In genomic region chr9:112169368-112169767, GRCh38 we compare ENCODE assay signal across 21 cellular contexts. TPM values are rescaled to one million over a fixed set of nuclear protein-coding genes. Genes with fewer than 3 reads are reported as not detected.
DNase-seq lines count a peak whose midpoint lies in the region; ATAC-seq and TF ChIP-seq lines count a peak whose summit lies in the region.
"Had no signal": no experiment of that assay in that cellular context is flagged by ENCODE, and none has a peak within 500 bp of the region (broad histone marks: within the 10 kb centered on the region; RNA-seq: fewer than 3 reads in every experiment).

No MANE protein-coding gene starts in this region.

- H3K36me3 Mint-ChIP-seq in GM23338 (ENCODE audit: low read depth) (no peaks in the 10 kb centered on the region), immature natural killer cell (peaks cover 6 to 24% (median 20%) of the 10 kb centered on the region in 3 donors)

- H2BK12ac ChIP-seq in trophoblast cell (ENCODE audit: low read length) = peak overlapping the region; percentile 98

- DNase-seq in GM23338 (ENCODE audit: low spot score) (no peak), immature natural killer cell (no peak), trophoblast cell (peak; percentile 55 to 70), EL (no peak), OCI-LY7 (ENCODE audit: low spot score) (no peak), G401 (ENCODE audit: low spot score) (no peak)
- DNase-seq in stimulated activated naive CD4-positive, alpha-beta T cell treated with Interleukin-2 at 50 U/mL for 16 hours (lab: John Stamatoyannopoulos, UW) = no peak
- DNase-seq: ACHN; activated CD4-positive, alpha-beta T cell treated with anti-CD3 and anti-CD28 coated beads for 36 hours; activated naive CD4-positive, alpha-beta T cell treated with anti-CD3 and anti-CD28 coated beads, Interleukin-2, amount 50 U/mL, for 16 hours; activated T-cell treated with anti-CD3 and anti-CD28 coated beads, Interleukin-2, amount 50 U/mL, for 72 hours; dorsolateral prefrontal cortex; islet precursor cell; NCI-H146; NCI-H2171 treated with DMSO at 0.1 percent for 48 hours; NCI-H526 treated with DMSO at 0.1 percent for 48 hours; stimulated activated CD4-positive, alpha-beta T cell treated with anti-CD3 and anti-CD28 coated beads, Interleukin-12 subunit alpha, Interleukin-12 subunit beta, amount 100 ng/mL, for 4 hours had no signal

- H3K79me1 ChIP-seq in trophoblast cell (ENCODE audit: low read length) = peaks cover 25% of the 10 kb centered on the region

- H2AK5ac ChIP-seq in trophoblast cell (ENCODE audit: low read length) = no peak overlapping the region

- intact Hi-C loops in OCI-LY7 (cut with micrococcal nuclease; ENCODE audit: unreplicated experiment) = no loop called here

- no peak for TF ChIP-seq CTCF in GM23338 (conservative IDR thresholded peaks at IDR 0.05; ENCODE audit: low read depth in 2 of 2)
- TF ChIP-seq CTCF in VCaP (conservative IDR thresholded peaks at IDR 0.05) = no peak
- no peak for TF ChIP-seq CTCF in OCI-LY7 (conservative IDR thresholded peaks at IDR 0.05; ENCODE audit: low read length)

- H3K36me3 ChIP-seq in GM23338 (ENCODE audit: insufficient read depth) (no peaks in the 10 kb centered on the region), trophoblast cell (ENCODE audit: control insufficient read depth in 1 of 2, insufficient read depth in 2 of 2, low read length in 2 of 2) (no peaks in the 10 kb centered on the region), OCI-LY7 (ENCODE audit: insufficient read depth, low read length) (no peaks in the 10 kb centered on the region)
- H3K36me3 ChIP-seq: BLaER1, HAP-1 had no signal

- peak overlapping the region; percentile 69 for H3K18ac ChIP-seq in trophoblast cell (ENCODE audit: low read length)

- no peak overlapping the region for H3K4me2 ChIP-seq in GM23338
- no peak overlapping the region for H3K4me2 ChIP-seq in trophoblast cell (ENCODE audit: low read length)
- no peak overlapping the region for H3K4me2 ChIP-seq in OCI-LY7 (ENCODE audit: low read length)
- H3K4me2 ChIP-seq: BLaER1 had no signal

- H3K27ac ChIP-seq in GM23338 (ENCODE audit: low read depth) (no peak overlapping the region), VCaP (peak overlapping the region; percentile 50; the same call in 1 of the 2 replicates), trophoblast cell (ENCODE audit: low read depth, low read length) (no peak overlapping the region), OCI-LY7 (ENCODE audit: low read depth, low read length, poor library complexity, severe bottlenecking) (no peak overlapping the region)
- H3K27ac ChIP-seq: BLaER1, dorsolateral prefrontal cortex had no signal

- in situ Hi-C loops in G401 (cut with HindIII; ENCODE audit: low sequenced_read_pairs) = no loop called here

- H4K91ac ChIP-seq in trophoblast cell (ENCODE audit: low read depth, low read length) = peak overlapping the region; percentile 92

- no peak overlapping the region for H2BK120ac ChIP-seq in trophoblast cell (ENCODE audit: insufficient read depth, low read length, poor library complexity)

- H3K27me3 Mint-ChIP-seq in GM23338 (ENCODE audit: insufficient read depth, low read depth, poor library complexity) = peaks cover 12% of the 10 kb centered on the region
- peaks cover under 1 to 9% (median 6%) of the 10 kb centered on the region in 3 donors for H3K27me3 Mint-ChIP-seq in immature natural killer cell (ENCODE audit: low read depth in 3 of 3)
- H3K27me3 Mint-ChIP-seq: activated CD4-positive, alpha-beta T cell treated with anti-CD3 and anti-CD28 coated beads for 36 hours had no signal

- H4K8ac ChIP-seq in trophoblast cell (ENCODE audit: low read depth, low read length) = no peak overlapping the region

- H3K9me3 Mint-ChIP-seq in GM23338 (no peaks in the 10 kb centered on the region), immature natural killer cell (no peaks in the 10 kb centered on the region)
- H3K9me3 Mint-ChIP-seq: activated T-cell treated with anti-CD3 and anti-CD28 coated beads, Interleukin-2, amount 50 U/mL, for 72 hours had no signal

- H3K27me3 ChIP-seq in GM23338 (ENCODE audit: insufficient read depth) (peaks cover 13% of the 10 kb centered on the region), trophoblast cell (ENCODE audit: insufficient read depth, low read length) (no peaks in the 10 kb centered on the region)
- H3K27me3 ChIP-seq: BLaER1 had no signal

- H3K4ac ChIP-seq in trophoblast cell (ENCODE audit: low read depth, low read length) = peak overlapping the region; percentile 83

- no peak overlapping the region for H3K23ac ChIP-seq in trophoblast cell (ENCODE audit: low read length)

- H2BK5ac ChIP-seq in trophoblast cell (ENCODE audit: low read depth, low read length, poor library complexity) = peak overlapping the region; percentile 79

- no peak overlapping the region for H3K4me3 ChIP-seq in GM23338
- no peak overlapping the region for H3K4me3 ChIP-seq in trophoblast cell (ENCODE audit: low read depth, low read length)
- H3K4me3 ChIP-seq in OCI-LY7 (ENCODE audit: low read depth, low read length, poor library complexity, severe bottlenecking) = no peak overlapping the region
- H3K4me3 ChIP-seq: BLaER1, dorsolateral prefrontal cortex, HAP-1, lung had no signal

- no CpG with 5 or more reads among the region's 6 CpGs for WGBS in trophoblast cell (ENCODE audit: extremely low coverage, insufficient coverage, insufficient read length)

- H3K27ac Mint-ChIP-seq in GM23338 = peak overlapping the region; percentile 56; the same call in 1 of the 2 replicates
- H3K27ac Mint-ChIP-seq in immature natural killer cell = peak overlapping the region in 5 of 6 donors; percentile 48 to 87 (median 60)
- H3K27ac Mint-ChIP-seq: activated CD4-positive, alpha-beta T cell treated with anti-CD3 and anti-CD28 coated beads for 36 hours had no signal

- no peaks in the 10 kb centered on the region for H4K20me1 ChIP-seq in GM23338 (replicated peaks; ENCODE audit: insufficient read depth)
- no peaks in the 10 kb centered on the region for H4K20me1 ChIP-seq in OCI-LY7 (ENCODE audit: insufficient read depth, low read length)

- 0 out of 2 replicates have a peak, but pooled peaks cover 7% of the 10 kb centered on the region for H3K9me2 ChIP-seq in GM23338 (ENCODE audit: insufficient read depth)
- H3K9me2 ChIP-seq in OCI-LY7 (ENCODE audit: insufficient read depth, low read length) = no peaks in the 10 kb centered on the region

- H3K14ac ChIP-seq in trophoblast cell (ENCODE audit: low read length) = peak overlapping the region; percentile 51

- H3K4me3 Mint-ChIP-seq in GM23338 (no peak overlapping the region), immature natural killer cell (peak overlapping the region; percentile 15 to 57 (median 26))
- H3K4me3 Mint-ChIP-seq: activated CD4-positive, alpha-beta T cell treated with anti-CD3 and anti-CD28 coated beads for 36 hours; activated T-cell treated with anti-CD3 and anti-CD28 coated beads, Interleukin-2, amount 50 U/mL, for 72 hours had no signal

- no peak overlapping the region for H3K9ac ChIP-seq in trophoblast cell (ENCODE audit: low read length)
- H3K9ac ChIP-seq: BLaER1 had no signal

- 0 out of 2 replicates have a peak, but pooled peaks cover 5% of the 10 kb centered on the region for H3F3A ChIP-seq in GM23338 (replicated peaks; ENCODE audit: low read depth)

- H3K79me2 ChIP-seq in GM23338 (replicated peaks; ENCODE audit: insufficient read depth) (no peaks in the 10 kb centered on the region), trophoblast cell (ENCODE audit: control insufficient read depth, insufficient read depth, low read length, poor library complexity) (no peaks in the 10 kb centered on the region), OCI-LY7 (ENCODE audit: insufficient read depth, low read depth, low read length) (no peaks in the 10 kb centered on the region)

- no peak for ATAC-seq in GM23338
- ATAC-seq: activated CD4-positive, alpha-beta T cell treated with anti-CD3 and anti-CD28 coated beads for 36 hours; activated T-cell treated with anti-CD3 and anti-CD28 coated beads, Interleukin-2, amount 50 U/mL, for 72 hours had no signal

- POLR2A ChIA-PET in OCI-LY7 (lab: Charles Lee) = interaction anchor here (0.6 to 0.7 kb wide), 2 partner anchors 152 to 327 kb away, joined by 3 to 4 read pairs; no protein-coding TSS in a partner anchor

- H3K4me1 ChIP-seq in GM23338 (ENCODE audit: insufficient read depth) (peaks cover 9% of the 10 kb centered on the region), trophoblast cell (ENCODE audit: control insufficient read depth in 1 of 2, insufficient read depth in 2 of 2, low read length in 2 of 2) (peaks cover 26 to 46% of the 10 kb centered on the region in 2 experiments), OCI-LY7 (ENCODE audit: insufficient read depth, low read length, poor library complexity, severe bottlenecking) (no peaks in the 10 kb centered on the region)

- peaks cover 49% of the 10 kb centered on the region for H3K4me1 Mint-ChIP-seq in GM23338
- peaks cover 91% of the 10 kb centered on the region in 2 donors for H3K4me1 Mint-ChIP-seq in immature natural killer cell

- H3K9me3 ChIP-seq in trophoblast cell (ENCODE audit: insufficient read depth, low read depth, low read length) = peaks cover 1% of the 10 kb centered on the region
- no peaks in the 10 kb centered on the region for H3K9me3 ChIP-seq in OCI-LY7 (ENCODE audit: low read length)
- H3K9me3 ChIP-seq: BLaER1, HAP-1 had no signal

- H2AFZ ChIP-seq in GM23338 (no peak overlapping the region), trophoblast cell (ENCODE audit: insufficient read depth, low read length, poor library complexity) (no peak overlapping the region), OCI-LY7 (ENCODE audit: low read length) (no peak overlapping the region)

- no peak overlapping the region for H4K12ac ChIP-seq in trophoblast cell (ENCODE audit: low read depth, low read length)

- CTCF ChIA-PET in OCI-LY7 (lab: Charles Lee; ENCODE audit: unreplicated experiment) = no interaction called here

- BruUV-seq in OCI-LY7 (replicated peaks; lab: Mats Ljungman, UMichigan) = no TSS peak

TF ChIP-seq in GM23338, 12 proteins besides CTCF, POLR2A, EP300 and RAD21 (continues in another document):
- no peak for TF ChIP-seq STAT1 (IDR thresholded peaks at IDR 0.05; ENCODE audit: unreplicated experiment)

RNA-seq across cellular contexts. Expression of gene SUSD1, which starts 5.7 kb away (rescaled TPM):
- 5.1 and 6.4 TPM in 2 replicates for total RNA-seq in GM23338 (2014; rRNA removed; shearing (Covaris generic))
- polyA plus RNA-seq in GM23338 (2016; fragmentation: Nextera tagmentation; extraction: Ambion mirVana) (1.2 and 1.4 TPM in 2 replicates), immature natural killer cell (10 to 100 TPM; 32.3 to 66.8 (median 42.4) TPM)
- 15.6 TPM in 2 replicates for polyA plus RNA-seq in trophoblast cell (2013)
- total RNA-seq in OCI-LY7 (2014; rRNA removed; shearing (Covaris generic)) = 0.85 TPM in 1 of 2 replicates, not detected in the other
- 0.28 and 0.32 TPM in 2 replicates for total RNA-seq in OCI-LY7 (2022)
- total RNA-seq in G401 (2014; rRNA removed; shearing (Covaris generic)) = 5.2 and 6.1 TPM in 2 replicates

Comparison
In these comparisons a context has a peak if more than half of its experiments do, and no peak if none do; other contexts are left out.
1. DNase-seq: peak in trophoblast cell (2 of 2); none in GM23338 (single experiment), immature natural killer cell (0 of 3), EL (single experiment), stimulated activated naive CD4-positive, alpha-beta T cell treated with Interleukin-2 at 50 U/mL for 16 hours (single experiment), OCI-LY7 (single experiment) and G401 (single experiment).